Comparison of ENCODE assay signal across 8 cellular contexts in genomic region chr19:58361900-58362271, GRCh38. TPM values are rescaled to one million over a fixed set of nuclear protein-coding genes. Genes with fewer than 3 reads are reported as not detected.
DNase-seq lines count a peak whose midpoint lies in the region; ATAC-seq and TF ChIP-seq lines count a peak whose summit lies in the region.

No MANE protein-coding gene starts in this region.

- TF ChIP-seq POLR2A in body of pancreas (IDR thresholded peaks at IDR 0.05) = no peak

- H3K4me3 ChIP-seq in RWPE2 (ENCODE audit: severe bottlenecking) (peak overlapping the region; percentile 47), body of pancreas (peak overlapping the region; percentile 58 to 62)

- TF ChIP-seq CTCF in RWPE2 (IDR thresholded peaks at IDR 0.05; ENCODE audit: poor library complexity, severe bottlenecking) (no peak), body of pancreas (IDR thresholded peaks at IDR 0.05) (no peak)

- intact Hi-C loops in body of pancreas (cut with DNase I) = no loop called here

- H3K27me3 ChIP-seq in RWPE2 (ENCODE audit: insufficient read depth, poor library complexity, severe bottlenecking) (no peaks in the 10 kb centered on the region), body of pancreas (no peaks in the 10 kb centered on the region)

- WGBS in body of pancreas, 2 donors = 1 to 2% methylated on average over 7 to 28 of the region's 28 CpGs

- DNase-seq in 8988T = peak; percentile 57
- DNase-seq in RWPE2 (ENCODE audit: low spot score) = no peak
- peak in 3 of 4 donors; percentile 51 to 61 (median 55) for DNase-seq in body of pancreas
- DNase-seq in kidney tubule cell (ENCODE audit: low spot score) = peak; percentile 60
- DNase-seq in stimulated activated CD4-positive, alpha-beta T cell treated with anti-CD3 and anti-CD28 coated beads, Interleukin-4, amount 100 ng/mL, for 1 hour = peak; percentile 48

- no peaks in the 10 kb centered on the region for H3K9me3 ChIP-seq in RWPE2 (ENCODE audit: severe bottlenecking)
- no peaks in the 10 kb centered on the region for H3K9me3 ChIP-seq in body of pancreas

- H3K4me1 ChIP-seq in RWPE2 (ENCODE audit: insufficient read depth, poor library complexity, severe bottlenecking) (no peaks in the 10 kb centered on the region), body of pancreas (peaks cover 7% of the 10 kb centered on the region)

- peak; percentile 12 for ATAC-seq in GM18499 (IDR thresholded peaks at IDR 0.05; ENCODE audit: insufficient read depth, unreplicated experiment)
- ATAC-seq in HG03354 (IDR thresholded peaks at IDR 0.05; ENCODE audit: poor library complexity, severe bottlenecking, unreplicated experiment) = peak; percentile 17
- peak; percentile 5 for ATAC-seq in RWPE2 (ENCODE audit: low read depth)
- peak; percentile 3 for ATAC-seq in body of pancreas
- ATAC-seq in GM19328 (IDR thresholded peaks at IDR 0.05; ENCODE audit: unreplicated experiment) = no peak

- H3K36me3 ChIP-seq in RWPE2 (ENCODE audit: low read depth) (no peaks in the 10 kb centered on the region), body of pancreas (replicated peaks in 1 of 2; ENCODE audit: insufficient read depth in 1 of 2, low read depth in 2 of 2) (no peaks in the 10 kb centered on the region)

- H3K27ac ChIP-seq in RWPE2 (ENCODE audit: poor library complexity, severe bottlenecking) (peak overlapping the region; percentile 74), body of pancreas (peak overlapping the region; percentile 83 to 95 (median 90))

RNA-seq across cellular contexts. Expression of gene ZNF497, which starts 0.7 kb away (rescaled TPM):
- total RNA-seq in body of pancreas = 1 to 10 TPM; 4.6 to 4.7 TPM

RNA-seq across cellular contexts. Expression of gene A1BG, which starts 8.6 kb away (rescaled TPM):
- 10 to 100 TPM in 1 of 2 donors, 1 to 10 TPM in 1; 6.2 to 11.5 TPM for total RNA-seq in body of pancreas

RNA-seq across cellular contexts. Expression of gene ZNF837, which starts 18.9 kb away (rescaled TPM):
- total RNA-seq in body of pancreas = 10 to 100 TPM in 1 of 2 donors, 1 to 10 TPM in 1; 7.3 to 15.2 TPM

RNA-seq across cellular contexts. Expression of gene RPS5, which starts 25.2 kb away (rescaled TPM):
- 1,000 to 10,000 TPM in 1 of 2 donors, 100 to 1,000 TPM in 1; 577 to 1,133 TPM for total RNA-seq in body of pancreas

RNA-seq across cellular contexts. Expression of gene RNF225, which starts 33.6 kb away (rescaled TPM):
- total RNA-seq in body of pancreas = not detected
